ENCODE assay signal across 13 cellular contexts in genomic region chr1:2270260-2271100, GRCh38. TPM values are rescaled to one million over a fixed set of nuclear protein-coding genes. Genes with fewer than 3 reads are reported as not detected.
DNase-seq lines count a peak whose midpoint lies in the region; ATAC-seq and TF ChIP-seq lines count a peak whose summit lies in the region.
"Had no signal": no experiment of that assay in that cellular context is flagged by ENCODE, and none has a peak within 500 bp of the region (broad histone marks: within the 10 kb centered on the region; RNA-seq: fewer than 3 reads in every experiment).

No MANE protein-coding gene starts in this region.

- peak overlapping the region; percentile 61 for H3K27ac Mint-ChIP-seq in T-helper 17 cell
- H3K27ac Mint-ChIP-seq: activated CD8-positive, alpha-beta T cell treated with anti-CD3 and anti-CD28 coated beads for 36 hours; activated naive CD4-positive, alpha-beta T cell treated with anti-CD3 and anti-CD28 coated beads, Interleukin-2, amount 50 U/mL, for 24 hours had no signal

- H3K4me1 Mint-ChIP-seq in T-helper 17 cell: peaks cover 50% of the 10 kb centered on the region

- DNase-seq in T-helper 17 cell (no peak), fibroblast of mammary gland (ENCODE audit: low read depth) (peak; percentile 42), thoracic aorta (ENCODE audit: low spot score) (no peak), NCI-H82 treated with DMSO at 0.1 percent for 48 hours (lab: John Stamatoyannopoulos, UW; ENCODE audit: unreplicated experiment) (no peak), NCI-H1417 treated with DMSO at 0.1 percent for 48 hours (lab: John Stamatoyannopoulos, UW) (no peak), COLO829 (ENCODE audit: low spot score) (no peak)
- DNase-seq: activated CD8-positive, alpha-beta T cell treated with anti-CD3 and anti-CD28 coated beads for 36 hours; NCI-H1048; NCI-H69 had no signal

- peak overlapping the region; percentile 62 for H3K4me3 Mint-ChIP-seq in T-helper 17 cell
- H3K4me3 Mint-ChIP-seq: activated CD8-positive, alpha-beta T cell treated with anti-CD3 and anti-CD28 coated beads for 36 hours; activated naive CD4-positive, alpha-beta T cell treated with anti-CD3 and anti-CD28 coated beads, Interleukin-2, amount 50 U/mL, for 24 hours had no signal

- ATAC-seq in T-helper 17 cell (peak; percentile 6), thoracic aorta (ENCODE audit: insufficient number of reproducible peaks, low FRiP score, low read depth) (no peak), GM21619 (IDR thresholded peaks at IDR 0.05; ENCODE audit: unreplicated experiment) (no peak)
- ATAC-seq: activated CD8-positive, alpha-beta T cell treated with anti-CD3 and anti-CD28 coated beads for 36 hours had no signal

- H3K4me1 ChIP-seq in muscle layer of colon (ENCODE audit: insufficient read depth, low read length) (peaks cover 96% of the 10 kb centered on the region), thoracic aorta (ENCODE audit: control insufficient read depth in 1 of 2, low read depth in 2 of 2) (peaks cover 92 to 98% of the 10 kb centered on the region in 2 donors)

- H3K4me3 ChIP-seq in fibroblast of mammary gland (ENCODE audit: control insufficient read depth, low read depth, low read length) (no peak overlapping the region), muscle layer of colon (ENCODE audit: low read depth in 1 of 2, low read length in 2 of 2) (peak overlapping the region in 1 of 2 donors; percentile 16), thoracic aorta (peak overlapping the region; percentile 18)
- H3K4me3 ChIP-seq: ovary had no signal

- peak overlapping the region; percentile 43 for H3K27ac ChIP-seq in muscle layer of colon (ENCODE audit: low read depth, low read length)
- H3K27ac ChIP-seq in thoracic aorta: peak overlapping the region; percentile 48 to 57

- H3K9me3 ChIP-seq in T-helper 17 cell (ENCODE audit: control insufficient read depth, low read length, poor library complexity, severe bottlenecking): no peaks in the 10 kb centered on the region
- no peaks in the 10 kb centered on the region for H3K9me3 ChIP-seq in muscle layer of colon (ENCODE audit: low read length)
- H3K9me3 ChIP-seq in thoracic aorta: no peaks in the 10 kb centered on the region
- H3K9me3 ChIP-seq: ovary had no signal

- H3K27me3 ChIP-seq in muscle layer of colon (ENCODE audit: control insufficient read depth in 1 of 2, insufficient read depth in 2 of 2, low read length in 2 of 2): no peaks in the 10 kb centered on the region
- H3K27me3 ChIP-seq in thoracic aorta (replicated peaks; ENCODE audit: insufficient read depth): no peaks in the 10 kb centered on the region
- H3K27me3 ChIP-seq: ovary had no signal

- H3K27me3 Mint-ChIP-seq in T-helper 17 cell: no peaks in the 10 kb centered on the region
- H3K27me3 Mint-ChIP-seq: activated CD8-positive, alpha-beta T cell treated with anti-CD3 and anti-CD28 coated beads for 36 hours; activated naive CD4-positive, alpha-beta T cell treated with anti-CD3 and anti-CD28 coated beads, Interleukin-2, amount 50 U/mL, for 24 hours had no signal

- no peak overlapping the region for H3K9ac ChIP-seq in muscle layer of colon (ENCODE audit: low read length)

- H3K36me3 ChIP-seq in muscle layer of colon (ENCODE audit: insufficient read depth, low read length) (no peaks in the 10 kb centered on the region), thoracic aorta (no peaks in the 10 kb centered on the region)
- H3K36me3 ChIP-seq: ovary had no signal

- H3K36me3 Mint-ChIP-seq in T-helper 17 cell (ENCODE audit: low read depth): no peaks in the 10 kb centered on the region
- H3K36me3 Mint-ChIP-seq: activated naive CD4-positive, alpha-beta T cell treated with anti-CD3 and anti-CD28 coated beads, Interleukin-2, amount 50 U/mL, for 24 hours had no signal

- TF ChIP-seq CTCF in fibroblast of mammary gland (conservative IDR thresholded peaks at IDR 0.05; ENCODE audit: control insufficient read depth, insufficient read depth, low read depth, low read length) (no peak), thoracic aorta (IDR thresholded peaks at IDR 0.05) (no peak)

RNA-seq across cellular contexts. Expression of gene SKI, which starts 42.4 kb away (rescaled TPM):
- total RNA-seq in T-helper 17 cell (100 to 1,000 TPM; 183 to 215 TPM), thoracic aorta (100 to 1,000 TPM; 135 to 138 TPM)
